Comparison of ENCODE assay signal across 8 cellular contexts in genomic region chr2:219689676-219690628, GRCh38.
A peak's percentile ranks its signal among the peaks of the same experiment; 100 is the strongest.
DNase-seq lines count a peak whose midpoint lies in the region; ATAC-seq and TF ChIP-seq lines count a peak whose summit lies in the region.

No MANE protein-coding gene starts in this region.

- H3K4me1 ChIP-seq in lung (ENCODE audit: control insufficient read depth in 2 of 2, insufficient read depth in 2 of 2, low read length in 2 of 2) (peaks cover 0 to 1% of the 10 kb centered on the region in 2 donors), tibial artery (peaks cover 0 to 38% (median 25%) of the 10 kb centered on the region in 4 donors)

- H3K27me3 ChIP-seq in MG63 (no peaks in the 10 kb centered on the region), lung (ENCODE audit: control insufficient read depth, insufficient read depth) (no peaks in the 10 kb centered on the region), tibial artery (no peaks in the 10 kb centered on the region)

- peak overlapping the region in 1 of 2 donors; percentile 71 for H3K27ac ChIP-seq in lung (ENCODE audit: low read depth in 1 of 2, low read length in 1 of 2)
- peak overlapping the region; percentile 68 to 86 for H3K27ac ChIP-seq in tibial artery

- ATAC-seq in lung (ENCODE audit: insufficient read depth, low FRiP score) = peak; percentile 71

- no peak overlapping the region for H3K4me3 ChIP-seq in MG63
- no peak overlapping the region for H3K4me3 ChIP-seq in lung
- peak overlapping the region in 1 of 2 donors; percentile 18 for H3K4me3 ChIP-seq in tibial artery

- 38 to 48% methylated on average over 17 of the region's 17 CpGs for WGBS in lung, 2 donors

- peak; percentile 54 for TF ChIP-seq CTCF in GM20000 (IDR thresholded peaks at IDR 0.05; ENCODE audit: extremely low read depth, missing control alignments)
- TF ChIP-seq CTCF in lung (IDR thresholded peaks at IDR 0.05; ENCODE audit: control extremely low read depth, extremely low read depth) = peak; percentile 36
- TF ChIP-seq CTCF in tibial artery (IDR thresholded peaks at IDR 0.05) = peak; percentile 71 to 73

- intact Hi-C loops in tibial artery (cut with DNase I; ENCODE audit: low total_unique reads) = loop anchor here (1.0 to 5.0 kb wide), 2 partner anchors 48 to 146 kb away; partner anchors contain the start of gene TMEM198

- H3K9me3 ChIP-seq in MG63 (no peaks in the 10 kb centered on the region), lung (ENCODE audit: control insufficient read depth in 2 of 2, insufficient read depth in 1 of 2, low read length in 1 of 2) (no peaks in the 10 kb centered on the region), tibial artery (no peaks in the 10 kb centered on the region)

- DNase-seq in DMS153 treated with DMSO at 0.1 percent for 48 hours (lab: John Stamatoyannopoulos, UW; ENCODE audit: unreplicated experiment) (peak; percentile 40), GM20000 (ENCODE audit: low spot score) (peak; percentile 59), MG63 (peak; percentile 31), SW480 (ENCODE audit: low spot score) (peak; percentile 67), dermis microvascular lymphatic vessel endothelial cell (ENCODE audit: low read depth in 2 of 2) (peak; percentile 18 to 53), lung (ENCODE audit: low spot score) (peak; percentile 51), tibial artery (peak in 1 of 2 donors; percentile 30), OCI-M2 (lab: John Stamatoyannopoulos, UW; ENCODE audit: unreplicated experiment) (no peak)

- H3K36me3 ChIP-seq in MG63 (no peaks in the 10 kb centered on the region), lung (ENCODE audit: control insufficient read depth in 2 of 2, insufficient read depth in 2 of 2, low read length in 2 of 2) (no peaks in the 10 kb centered on the region), tibial artery (no peaks in the 10 kb centered on the region)
